Comparison of ENCODE assay signal across 10 cellular contexts in genomic region chr7:128939861-128940410, GRCh38. TPM values are rescaled to one million over a fixed set of nuclear protein-coding genes. Genes with fewer than 3 reads are reported as not detected.
DNase-seq lines count a peak whose midpoint lies in the region; ATAC-seq and TF ChIP-seq lines count a peak whose summit lies in the region.
"Had no signal": no experiment of that assay in that cellular context is flagged by ENCODE, and none has a peak within 500 bp of the region (broad histone marks: within the 10 kb centered on the region; RNA-seq: fewer than 3 reads in every experiment).

No MANE protein-coding gene starts in this region.

- H3K27ac ChIP-seq in thoracic aorta (peak overlapping the region in 1 of 2 donors; percentile 30), endodermal cell (ENCODE audit: low read depth, low read length) (no peak overlapping the region)
- H3K27ac ChIP-seq: SJSA1 had no signal

- no peak overlapping the region for H3K27ac Mint-ChIP-seq in activated naive CD8-positive, alpha-beta T cell treated with anti-CD3 and anti-CD28 coated beads, Interleukin-2, amount 50 U/mL, for 24 hours
- no peak overlapping the region for H3K27ac Mint-ChIP-seq in endodermal cell

- no peaks in the 10 kb centered on the region for H3K9me3 Mint-ChIP-seq in activated naive CD8-positive, alpha-beta T cell treated with anti-CD3 and anti-CD28 coated beads, Interleukin-2, amount 50 U/mL, for 24 hours
- H3K9me3 Mint-ChIP-seq in endodermal cell = no peaks in the 10 kb centered on the region

- peak; percentile 21 for ATAC-seq in HG03064 (IDR thresholded peaks at IDR 0.05; ENCODE audit: low read depth, unreplicated experiment)
- ATAC-seq in activated naive CD8-positive, alpha-beta T cell treated with anti-CD3 and anti-CD28 coated beads, Interleukin-2, amount 50 U/mL, for 24 hours = no peak
- ATAC-seq in thoracic aorta (ENCODE audit: insufficient number of reproducible peaks, low FRiP score, low read depth) = no peak

- H3K4me1 Mint-ChIP-seq in activated naive CD8-positive, alpha-beta T cell treated with anti-CD3 and anti-CD28 coated beads, Interleukin-2, amount 50 U/mL, for 24 hours = peaks cover 28% of the 10 kb centered on the region
- peaks cover 4% of the 10 kb centered on the region for H3K4me1 Mint-ChIP-seq in endodermal cell

- no peaks in the 10 kb centered on the region for H3K9me3 ChIP-seq in thoracic aorta
- no peaks in the 10 kb centered on the region for H3K9me3 ChIP-seq in endodermal cell (ENCODE audit: control insufficient read depth, low read length)
- H3K9me3 ChIP-seq: BE2C had no signal

- H3K27me3 Mint-ChIP-seq in activated naive CD8-positive, alpha-beta T cell treated with anti-CD3 and anti-CD28 coated beads, Interleukin-2, amount 50 U/mL, for 24 hours = peaks cover 21% of the 10 kb centered on the region
- H3K27me3 Mint-ChIP-seq in endodermal cell (ENCODE audit: insufficient read depth) = peaks cover 58% of the 10 kb centered on the region

- TF ChIP-seq CTCF in thoracic aorta (IDR thresholded peaks at IDR 0.05) (no peak), endodermal cell (conservative IDR thresholded peaks at IDR 0.05) (no peak)

- H3K9ac ChIP-seq in endodermal cell (ENCODE audit: extremely low read depth, low read length, poor library complexity, severe bottlenecking) = no peak overlapping the region

- H3K4me1 ChIP-seq in thoracic aorta (ENCODE audit: control insufficient read depth in 1 of 2, low read depth in 2 of 2) (peaks cover 0 to 15% of the 10 kb centered on the region in 2 donors), endodermal cell (ENCODE audit: control insufficient read depth, insufficient read depth, low read length) (no peaks in the 10 kb centered on the region)
- H3K4me1 ChIP-seq: BE2C had no signal

- 87 to 88% methylated on average over 14 to 18 of the region's 18 CpGs for WGBS in endodermal cell (ENCODE audit: insufficient coverage in 1 of 2, insufficient read length in 1 of 2), 2 experiments

- no peaks in the 10 kb centered on the region for H3K36me3 Mint-ChIP-seq in activated naive CD8-positive, alpha-beta T cell treated with anti-CD3 and anti-CD28 coated beads, Interleukin-2, amount 50 U/mL, for 24 hours (ENCODE audit: low read depth)
- no peaks in the 10 kb centered on the region for H3K36me3 Mint-ChIP-seq in endodermal cell (ENCODE audit: low read depth)

- H3K4me3 Mint-ChIP-seq in activated naive CD8-positive, alpha-beta T cell treated with anti-CD3 and anti-CD28 coated beads, Interleukin-2, amount 50 U/mL, for 24 hours = peak overlapping the region; percentile 64
- H3K4me3 Mint-ChIP-seq in endodermal cell = no peak overlapping the region

- H3K4me3 ChIP-seq in thoracic aorta (peak overlapping the region; percentile 91), endodermal cell (ENCODE audit: low read length) (no peak overlapping the region)
- H3K4me3 ChIP-seq: SJSA1 had no signal

- peak; percentile 46 for DNase-seq in activated CD8-positive, alpha-beta memory T cell treated with anti-CD3 and anti-CD28 coated beads, Interleukin-2, amount 50 U/mL, for 48 hours
- DNase-seq in activated CD8-positive, alpha-beta memory T cell treated with anti-CD3 and anti-CD28 coated beads for 24 hours = no peak
- no peak for DNase-seq in activated naive CD8-positive, alpha-beta T cell treated with anti-CD3 and anti-CD28 coated beads, Interleukin-2, amount 50 U/mL, for 24 hours
- DNase-seq in thoracic aorta (ENCODE audit: low spot score) (no peak), NCI-H446 treated with DMSO at 0.1 percent for 48 hours (lab: John Stamatoyannopoulos, UW) (no peak), endodermal cell (no peak)
- DNase-seq in activated effector memory CD4-positive, alpha-beta T cell treated with Interleukin-2 at 50 U/mL for 16 hours = no peak
- DNase-seq: BE2C had no signal

- H3K27me3 ChIP-seq in thoracic aorta (replicated peaks; ENCODE audit: insufficient read depth) = no peaks in the 10 kb centered on the region
- peaks cover 53% of the 10 kb centered on the region for H3K27me3 ChIP-seq in endodermal cell (ENCODE audit: control insufficient read depth, insufficient read depth, low read length, poor library complexity, severe bottlenecking)

- H3K36me3 ChIP-seq in thoracic aorta (no peaks in the 10 kb centered on the region), endodermal cell (ENCODE audit: control insufficient read depth, insufficient read depth, low read length) (no peaks in the 10 kb centered on the region)
- H3K36me3 ChIP-seq: BE2C, SJSA1 had no signal

RNA-seq across cellular contexts. Expression of gene IRF5, which starts 2.2 kb away (rescaled TPM):
- 10 to 100 TPM; 11.9 to 25.0 TPM for total RNA-seq in thoracic aorta
- under 1 TPM; 0.31 to 0.53 TPM for total RNA-seq in endodermal cell
- polyA plus RNA-seq in endodermal cell (2013, experiment 1 of 2) = 0.14 TPM
- polyA plus RNA-seq in endodermal cell (2013, experiment 2 of 2) = 0.17 TPM

RNA-seq across cellular contexts. Expression of gene KCP, which starts 29.4 kb away (rescaled TPM):
- total RNA-seq in thoracic aorta (1 to 10 TPM in 1 of 2 donors, under 1 TPM in 1; 0.81 to 2.0 TPM), endodermal cell (10 to 100 TPM; 21.1 to 33.3 TPM)
- 8.3 TPM for polyA plus RNA-seq in endodermal cell (2013, experiment 1 of 2)
- 6.5 TPM for polyA plus RNA-seq in endodermal cell (2013, experiment 2 of 2)
- total RNA-seq: SJSA1 had no signal

Comparison
In these comparisons a context has a peak if more than half of its experiments do, and no peak if none do; other contexts are left out.
1. RNA of gene IRF5, which starts 2.2 kb away (total RNA-seq): 11.9 to 25.0 TPM in thoracic aorta; 0.31 to 0.53 TPM in endodermal cell; every median in the first group is over 4 times any median in the second.
2. RNA of gene KCP, which starts 29.4 kb away (total RNA-seq): 21.1 to 33.3 TPM in endodermal cell; 0.81 to 2.0 TPM in thoracic aorta; every median in the first group is over 4 times any median in the second.